ENCODE assay signal across 2 cellular contexts in the genomic region with DNA sequence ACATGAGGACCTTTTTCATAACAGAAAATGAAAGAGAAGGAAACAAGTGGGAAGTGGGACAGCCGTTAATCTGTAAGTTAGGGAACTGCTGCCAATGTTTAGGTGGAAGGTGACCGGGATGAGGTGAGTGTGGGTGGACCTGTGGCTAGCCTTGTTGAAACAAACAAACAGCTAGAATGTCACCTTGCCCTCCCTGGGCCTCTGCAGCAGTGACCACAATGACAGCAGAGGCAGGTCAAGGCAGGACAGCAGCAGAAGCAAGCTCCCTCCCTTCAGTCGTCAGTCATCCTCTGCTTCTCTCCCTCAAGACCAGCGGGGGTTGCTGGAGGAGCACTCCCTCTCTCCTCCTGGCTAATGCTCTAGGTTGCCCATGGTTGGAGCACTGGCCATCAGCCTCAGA.
A peak's percentile ranks its signal among the peaks of the same experiment; 100 is the strongest.
TF ChIP-seq lines count a peak whose summit lies in the region.

No MANE protein-coding gene starts in this region.

TF ChIP-seq in WTC11, 78 proteins besides CTCF, POLR2A, EP300 and RAD21 (continued from another document):
- TF ChIP-seq JUN (CRISPR knock-in tag; IDR thresholded peaks at IDR 0.05) (no peak), ZNF263 (CRISPR knock-in tag; IDR thresholded peaks at IDR 0.05; ENCODE audit: low read depth) (peak; percentile 83; the same call in 1 of the 2 replicates), ETV6 (CRISPR knock-in tag; IDR thresholded peaks at IDR 0.05) (no peak)

TF ChIP-seq in HepG2, 621 proteins besides CTCF, POLR2A, EP300 and RAD21 (continued from another document and continues in another):
- TF ChIP-seq KDM6A (CRISPR knock-in tag; IDR thresholded peaks at IDR 0.05; ENCODE audit: low read depth) (peak; percentile 31; the same call in 1 of the 2 replicates), ZC3H13 (CRISPR knock-in tag; IDR thresholded peaks at IDR 0.05) (no peak), ZNF451 (CRISPR knock-in tag; IDR thresholded peaks at IDR 0.05) (0 out of 2 replicates have a peak, but pooled peaks have one; percentile 23), SOX5 (CRISPR knock-in tag; IDR thresholded peaks at IDR 0.05; ENCODE audit: borderline replicate concordance) (peak; percentile 44; the same call in 1 of the 2 replicates), FOXO1 (CRISPR knock-in tag; IDR thresholded peaks at IDR 0.05) (peak; percentile 49; the same call in 1 of the 2 replicates), RXRB (CRISPR knock-in tag; IDR thresholded peaks at IDR 0.05; ENCODE audit: borderline replicate concordance) (peak; percentile 64; the same call in 1 of the 2 replicates), ZNF792 (CRISPR knock-in tag; IDR thresholded peaks at IDR 0.05) (no peak), ZNF326 (CRISPR knock-in tag; IDR thresholded peaks at IDR 0.05; ENCODE audit: borderline replicate concordance) (no peak), ZNF430 (CRISPR knock-in tag; IDR thresholded peaks at IDR 0.05) (0 out of 2 replicates have a peak, but pooled peaks have one; percentile 20), NFYC (CRISPR knock-in tag; IDR thresholded peaks at IDR 0.05) (no peak), TEAD3 (CRISPR knock-in tag; optimal IDR thresholded peaks at IDR 0.05; ENCODE audit: borderline replicate concordance) (peak; percentile 27), IRX3 (CRISPR knock-in tag; IDR thresholded peaks at IDR 0.05; ENCODE audit: borderline replicate concordance, low read depth) (no peak), ZNF567 (CRISPR knock-in tag; IDR thresholded peaks at IDR 0.05; ENCODE audit: borderline replicate concordance) (no peak), FOXP1 (IDR thresholded peaks at IDR 0.05) (no peak), FOXP1 (CRISPR knock-in tag; IDR thresholded peaks at IDR 0.05) (peak; percentile 67), SOX6 (IDR thresholded peaks at IDR 0.05) (no peak), SOX6 (CRISPR knock-in tag; IDR thresholded peaks at IDR 0.05) (0 out of 2 replicates have a peak, but pooled peaks have one; percentile 20), RORA (CRISPR knock-in tag; IDR thresholded peaks at IDR 0.05) (no peak), MYNN (CRISPR knock-in tag; IDR thresholded peaks at IDR 0.05; ENCODE audit: low read depth) (no peak), FOXA1 (IDR thresholded peaks at IDR 0.05) (no peak), FOXA1 (CRISPR knock-in tag; IDR thresholded peaks at IDR 0.05) (0 out of 2 replicates have a peak, but pooled peaks have one; percentile 7), HMG20B (CRISPR knock-in tag; conservative IDR thresholded peaks at IDR 0.05) (no peak)
- TF ChIP-seq, protein P1, sequence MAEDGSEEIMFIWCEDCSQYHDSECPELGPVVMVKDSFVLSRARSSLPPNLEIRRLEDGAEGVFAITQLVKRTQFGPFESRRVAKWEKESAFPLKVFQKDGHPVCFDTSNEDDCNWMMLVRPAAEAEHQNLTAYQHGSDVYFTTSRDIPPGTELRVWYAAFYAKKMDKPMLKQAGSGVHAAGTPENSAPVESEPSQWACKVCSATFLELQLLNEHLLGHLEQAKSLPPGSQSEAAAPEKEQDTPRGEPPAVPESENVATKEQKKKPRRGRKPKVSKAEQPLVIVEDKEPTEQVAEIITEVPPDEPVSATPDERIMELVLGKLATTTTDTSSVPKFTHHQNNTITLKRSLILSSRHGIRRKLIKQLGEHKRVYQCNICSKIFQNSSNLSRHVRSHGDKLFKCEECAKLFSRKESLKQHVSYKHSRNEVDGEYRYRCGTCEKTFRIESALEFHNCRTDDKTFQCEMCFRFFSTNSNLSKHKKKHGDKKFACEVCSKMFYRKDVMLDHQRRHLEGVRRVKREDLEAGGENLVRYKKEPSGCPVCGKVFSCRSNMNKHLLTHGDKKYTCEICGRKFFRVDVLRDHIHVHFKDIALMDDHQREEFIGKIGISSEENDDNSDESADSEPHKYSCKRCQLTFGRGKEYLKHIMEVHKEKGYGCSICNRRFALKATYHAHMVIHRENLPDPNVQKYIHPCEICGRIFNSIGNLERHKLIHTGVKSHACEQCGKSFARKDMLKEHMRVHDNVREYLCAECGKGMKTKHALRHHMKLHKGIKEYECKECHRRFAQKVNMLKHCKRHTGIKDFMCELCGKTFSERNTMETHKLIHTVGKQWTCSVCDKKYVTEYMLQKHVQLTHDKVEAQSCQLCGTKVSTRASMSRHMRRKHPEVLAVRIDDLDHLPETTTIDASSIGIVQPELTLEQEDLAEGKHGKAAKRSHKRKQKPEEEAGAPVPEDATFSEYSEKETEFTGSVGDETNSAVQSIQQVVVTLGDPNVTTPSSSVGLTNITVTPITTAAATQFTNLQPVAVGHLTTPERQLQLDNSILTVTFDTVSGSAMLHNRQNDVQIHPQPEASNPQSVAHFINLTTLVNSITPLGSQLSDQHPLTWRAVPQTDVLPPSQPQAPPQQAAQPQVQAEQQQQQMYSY (CRISPR knock-in tag; IDR thresholded peaks at IDR 0.05): no peak
- TF ChIP-seq, protein P2, sequence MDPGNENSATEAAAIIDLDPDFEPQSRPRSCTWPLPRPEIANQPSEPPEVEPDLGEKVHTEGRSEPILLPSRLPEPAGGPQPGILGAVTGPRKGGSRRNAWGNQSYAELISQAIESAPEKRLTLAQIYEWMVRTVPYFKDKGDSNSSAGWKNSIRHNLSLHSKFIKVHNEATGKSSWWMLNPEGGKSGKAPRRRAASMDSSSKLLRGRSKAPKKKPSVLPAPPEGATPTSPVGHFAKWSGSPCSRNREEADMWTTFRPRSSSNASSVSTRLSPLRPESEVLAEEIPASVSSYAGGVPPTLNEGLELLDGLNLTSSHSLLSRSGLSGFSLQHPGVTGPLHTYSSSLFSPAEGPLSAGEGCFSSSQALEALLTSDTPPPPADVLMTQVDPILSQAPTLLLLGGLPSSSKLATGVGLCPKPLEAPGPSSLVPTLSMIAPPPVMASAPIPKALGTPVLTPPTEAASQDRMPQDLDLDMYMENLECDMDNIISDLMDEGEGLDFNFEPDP (CRISPR knock-in tag; conservative IDR thresholded peaks at IDR 0.05): 0 out of 2 replicates have a peak, but pooled peaks have one; percentile 41
- TF ChIP-seq, protein P3, sequence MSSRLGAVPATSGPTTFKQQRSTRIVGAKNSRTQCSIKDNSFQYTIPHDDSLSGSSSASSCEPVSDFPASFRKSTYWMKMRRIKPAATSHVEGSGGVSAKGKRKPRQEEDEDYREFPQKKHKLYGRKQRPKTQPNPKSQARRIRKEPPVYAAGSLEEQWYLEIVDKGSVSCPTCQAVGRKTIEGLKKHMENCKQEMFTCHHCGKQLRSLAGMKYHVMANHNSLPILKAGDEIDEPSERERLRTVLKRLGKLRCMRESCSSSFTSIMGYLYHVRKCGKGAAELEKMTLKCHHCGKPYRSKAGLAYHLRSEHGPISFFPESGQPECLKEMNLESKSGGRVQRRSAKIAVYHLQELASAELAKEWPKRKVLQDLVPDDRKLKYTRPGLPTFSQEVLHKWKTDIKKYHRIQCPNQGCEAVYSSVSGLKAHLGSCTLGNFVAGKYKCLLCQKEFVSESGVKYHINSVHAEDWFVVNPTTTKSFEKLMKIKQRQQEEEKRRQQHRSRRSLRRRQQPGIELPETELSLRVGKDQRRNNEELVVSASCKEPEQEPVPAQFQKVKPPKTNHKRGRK (CRISPR knock-in tag; IDR thresholded peaks at IDR 0.05): no peak
- TF ChIP-seq, protein P4, sequence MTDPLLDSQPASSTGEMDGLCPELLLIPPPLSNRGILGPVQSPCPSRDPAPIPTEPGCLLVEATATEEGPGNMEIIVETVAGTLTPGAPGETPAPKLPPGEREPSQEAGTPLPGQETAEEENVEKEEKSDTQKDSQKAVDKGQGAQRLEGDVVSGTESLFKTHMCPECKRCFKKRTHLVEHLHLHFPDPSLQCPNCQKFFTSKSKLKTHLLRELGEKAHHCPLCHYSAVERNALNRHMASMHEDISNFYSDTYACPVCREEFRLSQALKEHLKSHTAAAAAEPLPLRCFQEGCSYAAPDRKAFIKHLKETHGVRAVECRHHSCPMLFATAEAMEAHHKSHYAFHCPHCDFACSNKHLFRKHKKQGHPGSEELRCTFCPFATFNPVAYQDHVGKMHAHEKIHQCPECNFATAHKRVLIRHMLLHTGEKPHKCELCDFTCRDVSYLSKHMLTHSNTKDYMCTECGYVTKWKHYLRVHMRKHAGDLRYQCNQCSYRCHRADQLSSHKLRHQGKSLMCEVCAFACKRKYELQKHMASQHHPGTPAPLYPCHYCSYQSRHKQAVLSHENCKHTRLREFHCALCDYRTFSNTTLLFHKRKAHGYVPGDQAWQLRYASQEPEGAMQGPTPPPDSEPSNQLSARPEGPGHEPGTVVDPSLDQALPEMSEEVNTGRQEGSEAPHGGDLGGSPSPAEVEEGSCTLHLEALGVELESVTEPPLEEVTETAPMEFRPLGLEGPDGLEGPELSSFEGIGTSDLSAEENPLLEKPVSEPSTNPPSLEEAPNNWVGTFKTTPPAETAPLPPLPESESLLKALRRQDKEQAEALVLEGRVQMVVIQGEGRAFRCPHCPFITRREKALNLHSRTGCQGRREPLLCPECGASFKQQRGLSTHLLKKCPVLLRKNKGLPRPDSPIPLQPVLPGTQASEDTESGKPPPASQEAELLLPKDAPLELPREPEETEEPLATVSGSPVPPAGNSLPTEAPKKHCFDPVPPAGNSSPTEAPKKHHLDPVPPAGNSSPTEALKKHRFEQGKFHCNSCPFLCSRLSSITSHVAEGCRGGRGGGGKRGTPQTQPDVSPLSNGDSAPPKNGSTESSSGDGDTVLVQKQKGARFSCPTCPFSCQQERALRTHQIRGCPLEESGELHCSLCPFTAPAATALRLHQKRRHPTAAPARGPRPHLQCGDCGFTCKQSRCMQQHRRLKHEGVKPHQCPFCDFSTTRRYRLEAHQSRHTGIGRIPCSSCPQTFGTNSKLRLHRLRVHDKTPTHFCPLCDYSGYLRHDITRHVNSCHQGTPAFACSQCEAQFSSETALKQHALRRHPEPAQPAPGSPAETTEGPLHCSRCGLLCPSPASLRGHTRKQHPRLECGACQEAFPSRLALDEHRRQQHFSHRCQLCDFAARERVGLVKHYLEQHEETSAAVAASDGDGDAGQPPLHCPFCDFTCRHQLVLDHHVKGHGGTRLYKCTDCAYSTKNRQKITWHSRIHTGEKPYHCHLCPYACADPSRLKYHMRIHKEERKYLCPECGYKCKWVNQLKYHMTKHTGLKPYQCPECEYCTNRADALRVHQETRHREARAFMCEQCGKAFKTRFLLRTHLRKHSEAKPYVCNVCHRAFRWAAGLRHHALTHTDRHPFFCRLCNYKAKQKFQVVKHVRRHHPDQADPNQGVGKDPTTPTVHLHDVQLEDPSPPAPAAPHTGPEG (CRISPR knock-in tag; IDR thresholded peaks at IDR 0.05): no peak
- TF ChIP-seq, protein P5, sequence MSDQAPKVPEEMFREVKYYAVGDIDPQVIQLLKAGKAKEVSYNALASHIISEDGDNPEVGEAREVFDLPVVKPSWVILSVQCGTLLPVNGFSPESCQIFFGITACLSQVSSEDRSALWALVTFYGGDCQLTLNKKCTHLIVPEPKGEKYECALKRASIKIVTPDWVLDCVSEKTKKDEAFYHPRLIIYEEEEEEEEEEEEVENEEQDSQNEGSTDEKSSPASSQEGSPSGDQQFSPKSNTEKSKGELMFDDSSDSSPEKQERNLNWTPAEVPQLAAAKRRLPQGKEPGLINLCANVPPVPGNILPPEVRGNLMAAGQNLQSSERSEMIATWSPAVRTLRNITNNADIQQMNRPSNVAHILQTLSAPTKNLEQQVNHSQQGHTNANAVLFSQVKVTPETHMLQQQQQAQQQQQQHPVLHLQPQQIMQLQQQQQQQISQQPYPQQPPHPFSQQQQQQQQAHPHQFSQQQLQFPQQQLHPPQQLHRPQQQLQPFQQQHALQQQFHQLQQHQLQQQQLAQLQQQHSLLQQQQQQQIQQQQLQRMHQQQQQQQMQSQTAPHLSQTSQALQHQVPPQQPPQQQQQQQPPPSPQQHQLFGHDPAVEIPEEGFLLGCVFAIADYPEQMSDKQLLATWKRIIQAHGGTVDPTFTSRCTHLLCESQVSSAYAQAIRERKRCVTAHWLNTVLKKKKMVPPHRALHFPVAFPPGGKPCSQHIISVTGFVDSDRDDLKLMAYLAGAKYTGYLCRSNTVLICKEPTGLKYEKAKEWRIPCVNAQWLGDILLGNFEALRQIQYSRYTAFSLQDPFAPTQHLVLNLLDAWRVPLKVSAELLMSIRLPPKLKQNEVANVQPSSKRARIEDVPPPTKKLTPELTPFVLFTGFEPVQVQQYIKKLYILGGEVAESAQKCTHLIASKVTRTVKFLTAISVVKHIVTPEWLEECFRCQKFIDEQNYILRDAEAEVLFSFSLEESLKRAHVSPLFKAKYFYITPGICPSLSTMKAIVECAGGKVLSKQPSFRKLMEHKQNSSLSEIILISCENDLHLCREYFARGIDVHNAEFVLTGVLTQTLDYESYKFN (CRISPR knock-in tag; conservative IDR thresholded peaks at IDR 0.05): peak; percentile 52
- TF ChIP-seq, protein P6, sequence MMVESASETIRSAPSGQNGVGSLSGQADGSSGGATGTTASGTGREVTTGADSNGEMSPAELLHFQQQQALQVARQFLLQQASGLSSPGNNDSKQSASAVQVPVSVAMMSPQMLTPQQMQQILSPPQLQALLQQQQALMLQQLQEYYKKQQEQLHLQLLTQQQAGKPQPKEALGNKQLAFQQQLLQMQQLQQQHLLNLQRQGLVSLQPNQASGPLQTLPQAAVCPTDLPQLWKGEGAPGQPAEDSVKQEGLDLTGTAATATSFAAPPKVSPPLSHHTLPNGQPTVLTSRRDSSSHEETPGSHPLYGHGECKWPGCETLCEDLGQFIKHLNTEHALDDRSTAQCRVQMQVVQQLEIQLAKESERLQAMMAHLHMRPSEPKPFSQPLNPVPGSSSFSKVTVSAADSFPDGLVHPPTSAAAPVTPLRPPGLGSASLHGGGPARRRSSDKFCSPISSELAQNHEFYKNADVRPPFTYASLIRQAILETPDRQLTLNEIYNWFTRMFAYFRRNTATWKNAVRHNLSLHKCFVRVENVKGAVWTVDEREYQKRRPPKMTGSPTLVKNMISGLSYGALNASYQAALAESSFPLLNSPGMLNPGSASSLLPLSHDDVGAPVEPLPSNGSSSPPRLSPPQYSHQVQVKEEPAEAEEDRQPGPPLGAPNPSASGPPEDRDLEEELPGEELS (CRISPR knock-in tag; IDR thresholded peaks at IDR 0.05): peak; percentile 44
- TF ChIP-seq, protein P7, sequence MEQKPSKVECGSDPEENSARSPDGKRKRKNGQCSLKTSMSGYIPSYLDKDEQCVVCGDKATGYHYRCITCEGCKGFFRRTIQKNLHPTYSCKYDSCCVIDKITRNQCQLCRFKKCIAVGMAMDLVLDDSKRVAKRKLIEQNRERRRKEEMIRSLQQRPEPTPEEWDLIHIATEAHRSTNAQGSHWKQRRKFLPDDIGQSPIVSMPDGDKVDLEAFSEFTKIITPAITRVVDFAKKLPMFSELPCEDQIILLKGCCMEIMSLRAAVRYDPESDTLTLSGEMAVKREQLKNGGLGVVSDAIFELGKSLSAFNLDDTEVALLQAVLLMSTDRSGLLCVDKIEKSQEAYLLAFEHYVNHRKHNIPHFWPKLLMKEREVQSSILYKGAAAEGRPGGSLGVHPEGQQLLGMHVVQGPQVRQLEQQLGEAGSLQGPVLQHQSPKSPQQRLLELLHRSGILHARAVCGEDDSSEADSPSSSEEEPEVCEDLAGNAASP (CRISPR knock-in tag; IDR thresholded peaks at IDR 0.05; ENCODE audit: borderline replicate concordance): peak; percentile 95
